1 cellular context compared by ENCODE assay signal in genomic region chr6:138403801-138404665, GRCh38.
TF ChIP-seq lines count a peak whose summit lies in the region.

A gene with protein sequence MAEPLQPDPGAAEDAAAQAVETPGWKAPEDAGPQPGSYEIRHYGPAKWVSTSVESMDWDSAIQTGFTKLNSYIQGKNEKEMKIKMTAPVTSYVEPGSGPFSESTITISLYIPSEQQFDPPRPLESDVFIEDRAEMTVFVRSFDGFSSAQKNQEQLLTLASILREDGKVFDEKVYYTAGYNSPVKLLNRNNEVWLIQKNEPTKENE (plus strand): TSS chr6:138404223. CDS start chr6:138404496, 273 bp downstream.

TF ChIP-seq in HepG2, 621 proteins besides CTCF, POLR2A, EP300 and RAD21 (continued from another document and continues in another):
- no peak for TF ChIP-seq ZBTB37 (CRISPR knock-in tag; IDR thresholded peaks at IDR 0.05)
- TF ChIP-seq, protein P1, sequence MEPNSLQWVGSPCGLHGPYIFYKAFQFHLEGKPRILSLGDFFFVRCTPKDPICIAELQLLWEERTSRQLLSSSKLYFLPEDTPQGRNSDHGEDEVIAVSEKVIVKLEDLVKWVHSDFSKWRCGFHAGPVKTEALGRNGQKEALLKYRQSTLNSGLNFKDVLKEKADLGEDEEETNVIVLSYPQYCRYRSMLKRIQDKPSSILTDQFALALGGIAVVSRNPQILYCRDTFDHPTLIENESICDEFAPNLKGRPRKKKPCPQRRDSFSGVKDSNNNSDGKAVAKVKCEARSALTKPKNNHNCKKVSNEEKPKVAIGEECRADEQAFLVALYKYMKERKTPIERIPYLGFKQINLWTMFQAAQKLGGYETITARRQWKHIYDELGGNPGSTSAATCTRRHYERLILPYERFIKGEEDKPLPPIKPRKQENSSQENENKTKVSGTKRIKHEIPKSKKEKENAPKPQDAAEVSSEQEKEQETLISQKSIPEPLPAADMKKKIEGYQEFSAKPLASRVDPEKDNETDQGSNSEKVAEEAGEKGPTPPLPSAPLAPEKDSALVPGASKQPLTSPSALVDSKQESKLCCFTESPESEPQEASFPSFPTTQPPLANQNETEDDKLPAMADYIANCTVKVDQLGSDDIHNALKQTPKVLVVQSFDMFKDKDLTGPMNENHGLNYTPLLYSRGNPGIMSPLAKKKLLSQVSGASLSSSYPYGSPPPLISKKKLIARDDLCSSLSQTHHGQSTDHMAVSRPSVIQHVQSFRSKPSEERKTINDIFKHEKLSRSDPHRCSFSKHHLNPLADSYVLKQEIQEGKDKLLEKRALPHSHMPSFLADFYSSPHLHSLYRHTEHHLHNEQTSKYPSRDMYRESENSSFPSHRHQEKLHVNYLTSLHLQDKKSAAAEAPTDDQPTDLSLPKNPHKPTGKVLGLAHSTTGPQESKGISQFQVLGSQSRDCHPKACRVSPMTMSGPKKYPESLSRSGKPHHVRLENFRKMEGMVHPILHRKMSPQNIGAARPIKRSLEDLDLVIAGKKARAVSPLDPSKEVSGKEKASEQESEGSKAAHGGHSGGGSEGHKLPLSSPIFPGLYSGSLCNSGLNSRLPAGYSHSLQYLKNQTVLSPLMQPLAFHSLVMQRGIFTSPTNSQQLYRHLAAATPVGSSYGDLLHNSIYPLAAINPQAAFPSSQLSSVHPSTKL (CRISPR knock-in tag; IDR thresholded peaks at IDR 0.05): peak; percentile 86
- peak; percentile 79 for TF ChIP-seq STAG1 (CRISPR knock-in tag; IDR thresholded peaks at IDR 0.05)
- no peak for TF ChIP-seq ZFP1 (CRISPR knock-in tag; IDR thresholded peaks at IDR 0.05)
- TF ChIP-seq MED1 (CRISPR knock-in tag; IDR thresholded peaks at IDR 0.05): peak; percentile 75
- peak; percentile 74 for TF ChIP-seq ZHX1 (CRISPR knock-in tag; IDR thresholded peaks at IDR 0.05; ENCODE audit: low read depth)
- no peak for TF ChIP-seq HDAC6 (IDR thresholded peaks at IDR 0.05; ENCODE audit: low read depth, low read length)
- TF ChIP-seq, protein P2, sequence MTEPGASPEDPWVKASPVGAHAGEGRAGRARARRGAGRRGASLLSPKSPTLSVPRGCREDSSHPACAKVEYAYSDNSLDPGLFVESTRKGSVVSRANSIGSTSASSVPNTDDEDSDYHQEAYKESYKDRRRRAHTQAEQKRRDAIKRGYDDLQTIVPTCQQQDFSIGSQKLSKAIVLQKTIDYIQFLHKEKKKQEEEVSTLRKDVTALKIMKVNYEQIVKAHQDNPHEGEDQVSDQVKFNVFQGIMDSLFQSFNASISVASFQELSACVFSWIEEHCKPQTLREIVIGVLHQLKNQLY (CRISPR knock-in tag; IDR thresholded peaks at IDR 0.05): peak; percentile 46; the same call in 1 of the 2 replicates
- peak; percentile 86 for TF ChIP-seq BORCS8-MEF2B (CRISPR knock-in tag; IDR thresholded peaks at IDR 0.05)
- peak; percentile 17; the same call in 1 of the 2 replicates for TF ChIP-seq SMC3 (IDR thresholded peaks at IDR 0.05; ENCODE audit: low read length)
- 0 out of 2 replicates have a peak, but pooled peaks have one; percentile 9 for TF ChIP-seq ZNF7 (CRISPR knock-in tag; IDR thresholded peaks at IDR 0.05)
- TF ChIP-seq, protein P3, sequence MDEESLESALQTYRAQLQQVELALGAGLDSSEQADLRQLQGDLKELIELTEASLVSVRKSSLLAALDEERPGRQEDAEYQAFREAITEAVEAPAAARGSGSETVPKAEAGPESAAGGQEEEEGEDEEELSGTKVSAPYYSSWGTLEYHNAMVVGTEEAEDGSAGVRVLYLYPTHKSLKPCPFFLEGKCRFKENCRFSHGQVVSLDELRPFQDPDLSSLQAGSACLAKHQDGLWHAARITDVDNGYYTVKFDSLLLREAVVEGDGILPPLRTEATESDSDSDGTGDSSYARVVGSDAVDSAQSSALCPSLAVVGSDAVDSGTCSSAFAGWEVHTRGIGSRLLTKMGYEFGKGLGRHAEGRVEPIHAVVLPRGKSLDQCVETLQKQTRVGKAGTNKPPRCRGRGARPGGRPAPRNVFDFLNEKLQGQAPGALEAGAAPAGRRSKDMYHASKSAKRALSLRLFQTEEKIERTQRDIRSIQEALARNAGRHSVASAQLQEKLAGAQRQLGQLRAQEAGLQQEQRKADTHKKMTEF (CRISPR knock-in tag; IDR thresholded peaks at IDR 0.05): peak; percentile 96
- no peak for TF ChIP-seq ZNF180 (CRISPR knock-in tag; IDR thresholded peaks at IDR 0.05; ENCODE audit: borderline replicate concordance, low read depth)
- TF ChIP-seq HMG20B (CRISPR knock-in tag; conservative IDR thresholded peaks at IDR 0.05): peak; percentile 51; the same call in 1 of the 2 replicates
- 0 out of 2 replicates have a peak, but pooled peaks have one; percentile 6 for TF ChIP-seq AHR (CRISPR knock-in tag; IDR thresholded peaks at IDR 0.05)
- TF ChIP-seq RXRA (CRISPR knock-in tag; IDR thresholded peaks at IDR 0.05): peak; percentile 74; the same call in 1 of the 2 replicates
- peak; percentile 61; the same call in 1 of the 2 replicates for TF ChIP-seq ZBTB34 (CRISPR knock-in tag; IDR thresholded peaks at IDR 0.05)
- peak; percentile 91; the same call in 1 of the 2 replicates for TF ChIP-seq HOXA3 (CRISPR knock-in tag; IDR thresholded peaks at IDR 0.05)
- no peak for TF ChIP-seq KLF15 (CRISPR knock-in tag; IDR thresholded peaks at IDR 0.05; ENCODE audit: borderline replicate concordance)
- TF ChIP-seq ZNF563 (CRISPR knock-in tag; IDR thresholded peaks at IDR 0.05): peak; percentile 70
- TF ChIP-seq ZNF672 (CRISPR knock-in tag; IDR thresholded peaks at IDR 0.05): no peak
- TF ChIP-seq TBX2 (CRISPR knock-in tag; IDR thresholded peaks at IDR 0.05; ENCODE audit: borderline replicate concordance): peak; percentile 94
- no peak for TF ChIP-seq ZNF382 (CRISPR knock-in tag; IDR thresholded peaks at IDR 0.05; ENCODE audit: borderline replicate concordance)
- no peak for TF ChIP-seq HHEX (CRISPR knock-in tag; IDR thresholded peaks at IDR 0.05)
- TF ChIP-seq CENPX (CRISPR knock-in tag; IDR thresholded peaks at IDR 0.05): no peak
- no peak for TF ChIP-seq ARID2 (CRISPR knock-in tag; IDR thresholded peaks at IDR 0.05; ENCODE audit: borderline replicate concordance)
- peak; percentile 76; the same call in 1 of the 2 replicates for TF ChIP-seq RARG (CRISPR knock-in tag; IDR thresholded peaks at IDR 0.05; ENCODE audit: low read depth)
- peak; percentile 68 for TF ChIP-seq ZNF354B (CRISPR knock-in tag; IDR thresholded peaks at IDR 0.05)
- peak; percentile 51; the same call in 1 of the 2 replicates for TF ChIP-seq BRD4 (CRISPR knock-in tag; IDR thresholded peaks at IDR 0.05)
- TF ChIP-seq SRY (CRISPR knock-in tag; IDR thresholded peaks at IDR 0.05): peak; percentile 63
- no peak for TF ChIP-seq MAFG (CRISPR knock-in tag; IDR thresholded peaks at IDR 0.05)
- peak; percentile 89 for TF ChIP-seq IRF2 (CRISPR knock-in tag; IDR thresholded peaks at IDR 0.05)
- no peak for TF ChIP-seq ZNF292 (CRISPR knock-in tag; IDR thresholded peaks at IDR 0.05; ENCODE audit: borderline replicate concordance, low read depth)
- TF ChIP-seq ZNF256 (CRISPR knock-in tag; conservative IDR thresholded peaks at IDR 0.05): peak; percentile 86; the same call in 1 of the 2 replicates
- no peak for TF ChIP-seq SNRNP70 (IDR thresholded peaks at IDR 0.05; ENCODE audit: low read depth, low read length)
- no peak for TF ChIP-seq ATF1 (CRISPR knock-in tag; IDR thresholded peaks at IDR 0.05)
- peak; percentile 66 for TF ChIP-seq CEBPG (CRISPR knock-in tag; IDR thresholded peaks at IDR 0.05)
- TF ChIP-seq SP5 (CRISPR knock-in tag; IDR thresholded peaks at IDR 0.05; ENCODE audit: borderline replicate concordance, low read depth): peak; percentile 96
- TF ChIP-seq POLR2G (IDR thresholded peaks at IDR 0.05; ENCODE audit: low read depth, low read length): peak; percentile 88
- peak; percentile 17; the same call in 1 of the 2 replicates for TF ChIP-seq ZNF510 (CRISPR knock-in tag; IDR thresholded peaks at IDR 0.05; ENCODE audit: low read depth)
- peak; percentile 71; the same call in 1 of the 2 replicates for TF ChIP-seq ZNF138 (CRISPR knock-in tag; IDR thresholded peaks at IDR 0.05; ENCODE audit: low read depth)
- peak; percentile 89 for TF ChIP-seq TMF1 (CRISPR knock-in tag; IDR thresholded peaks at IDR 0.05; ENCODE audit: low read depth)
- TF ChIP-seq ZNF879 (CRISPR knock-in tag; IDR thresholded peaks at IDR 0.05): peak; percentile 67; the same call in 1 of the 2 replicates
- TF ChIP-seq ZBTB1 (CRISPR knock-in tag; IDR thresholded peaks at IDR 0.05; ENCODE audit: borderline replicate concordance): no peak
- TF ChIP-seq, protein P4, sequence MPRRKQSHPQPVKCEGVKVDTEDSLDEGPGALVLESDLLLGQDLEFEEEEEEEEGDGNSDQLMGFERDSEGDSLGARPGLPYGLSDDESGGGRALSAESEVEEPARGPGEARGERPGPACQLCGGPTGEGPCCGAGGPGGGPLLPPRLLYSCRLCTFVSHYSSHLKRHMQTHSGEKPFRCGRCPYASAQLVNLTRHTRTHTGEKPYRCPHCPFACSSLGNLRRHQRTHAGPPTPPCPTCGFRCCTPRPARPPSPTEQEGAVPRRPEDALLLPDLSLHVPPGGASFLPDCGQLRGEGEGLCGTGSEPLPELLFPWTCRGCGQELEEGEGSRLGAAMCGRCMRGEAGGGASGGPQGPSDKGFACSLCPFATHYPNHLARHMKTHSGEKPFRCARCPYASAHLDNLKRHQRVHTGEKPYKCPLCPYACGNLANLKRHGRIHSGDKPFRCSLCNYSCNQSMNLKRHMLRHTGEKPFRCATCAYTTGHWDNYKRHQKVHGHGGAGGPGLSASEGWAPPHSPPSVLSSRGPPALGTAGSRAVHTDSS (CRISPR knock-in tag; conservative IDR thresholded peaks at IDR 0.05): peak; percentile 85; the same call in 1 of the 2 replicates
- TF ChIP-seq ZBTB20 (CRISPR knock-in tag; IDR thresholded peaks at IDR 0.05; ENCODE audit: borderline replicate concordance, low read depth): peak; percentile 65; the same call in 1 of the 2 replicates
- TF ChIP-seq SNAPC2 (CRISPR knock-in tag; IDR thresholded peaks at IDR 0.05): peak; percentile 85
- peak; percentile 78; the same call in 1 of the 2 replicates for TF ChIP-seq ZFAT (CRISPR knock-in tag; conservative IDR thresholded peaks at IDR 0.05)
- TF ChIP-seq NRL (CRISPR knock-in tag; IDR thresholded peaks at IDR 0.05; ENCODE audit: borderline replicate concordance): no peak; the same call in none of the 2 replicates
- TF ChIP-seq ZBTB7A (CRISPR knock-in tag; IDR thresholded peaks at IDR 0.05): peak; percentile 99
- peak; percentile 72; the same call in 1 of the 2 replicates for TF ChIP-seq TGIF2 (CRISPR knock-in tag; IDR thresholded peaks at IDR 0.05)
